1 cellular context compared by ENCODE assay signal in the genomic region with DNA sequence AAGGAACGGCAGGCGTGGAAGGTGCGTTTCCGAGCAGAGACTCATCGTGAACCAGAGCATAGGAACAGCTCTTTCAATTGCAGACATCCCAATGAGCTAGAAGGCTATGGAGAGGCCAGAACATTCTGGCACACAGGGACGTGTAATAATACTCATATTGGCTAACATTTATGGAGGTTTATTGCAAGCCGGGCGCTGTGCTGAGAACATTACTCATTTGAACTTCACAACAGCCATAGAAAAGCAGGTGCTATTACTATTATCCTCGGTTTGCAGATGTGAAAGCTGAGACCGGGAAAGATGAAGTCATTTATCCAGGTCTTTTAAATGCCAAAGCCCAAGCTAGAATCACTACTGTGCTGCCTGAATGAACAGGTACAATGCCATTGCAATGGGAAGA.
TF ChIP-seq lines count a peak whose summit lies in the region.

No MANE protein-coding gene starts in this region.

TF ChIP-seq in GM23338, 12 proteins besides CTCF, POLR2A, EP300 and RAD21 (continued from another document):
- TF ChIP-seq ZNF462 (CRISPR knock-in tag; IDR thresholded peaks at IDR 0.05), result no peak
- no peak for TF ChIP-seq ZNF114 (CRISPR knock-in tag; IDR thresholded peaks at IDR 0.05)
- TF ChIP-seq POLR2AphosphoS5 (IDR thresholded peaks at IDR 0.05; ENCODE audit: low read depth), result no peak
- TF ChIP-seq CREB1 (CRISPR knock-in tag; IDR thresholded peaks at IDR 0.05; ENCODE audit: low read depth), result no peak
- TF ChIP-seq EZH2 (IDR thresholded peaks at IDR 0.05; ENCODE audit: low read depth, unreplicated experiment), result no peak
- TF ChIP-seq, protein P1, sequence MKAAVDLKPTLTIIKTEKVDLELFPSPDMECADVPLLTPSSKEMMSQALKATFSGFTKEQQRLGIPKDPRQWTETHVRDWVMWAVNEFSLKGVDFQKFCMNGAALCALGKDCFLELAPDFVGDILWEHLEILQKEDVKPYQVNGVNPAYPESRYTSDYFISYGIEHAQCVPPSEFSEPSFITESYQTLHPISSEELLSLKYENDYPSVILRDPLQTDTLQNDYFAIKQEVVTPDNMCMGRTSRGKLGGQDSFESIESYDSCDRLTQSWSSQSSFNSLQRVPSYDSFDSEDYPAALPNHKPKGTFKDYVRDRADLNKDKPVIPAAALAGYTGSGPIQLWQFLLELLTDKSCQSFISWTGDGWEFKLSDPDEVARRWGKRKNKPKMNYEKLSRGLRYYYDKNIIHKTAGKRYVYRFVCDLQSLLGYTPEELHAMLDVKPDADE (IDR thresholded peaks at IDR 0.05), result no peak
- no peak for TF ChIP-seq ZNF331 (CRISPR knock-in tag; IDR thresholded peaks at IDR 0.05; ENCODE audit: low read depth)
- TF ChIP-seq, protein P2, sequence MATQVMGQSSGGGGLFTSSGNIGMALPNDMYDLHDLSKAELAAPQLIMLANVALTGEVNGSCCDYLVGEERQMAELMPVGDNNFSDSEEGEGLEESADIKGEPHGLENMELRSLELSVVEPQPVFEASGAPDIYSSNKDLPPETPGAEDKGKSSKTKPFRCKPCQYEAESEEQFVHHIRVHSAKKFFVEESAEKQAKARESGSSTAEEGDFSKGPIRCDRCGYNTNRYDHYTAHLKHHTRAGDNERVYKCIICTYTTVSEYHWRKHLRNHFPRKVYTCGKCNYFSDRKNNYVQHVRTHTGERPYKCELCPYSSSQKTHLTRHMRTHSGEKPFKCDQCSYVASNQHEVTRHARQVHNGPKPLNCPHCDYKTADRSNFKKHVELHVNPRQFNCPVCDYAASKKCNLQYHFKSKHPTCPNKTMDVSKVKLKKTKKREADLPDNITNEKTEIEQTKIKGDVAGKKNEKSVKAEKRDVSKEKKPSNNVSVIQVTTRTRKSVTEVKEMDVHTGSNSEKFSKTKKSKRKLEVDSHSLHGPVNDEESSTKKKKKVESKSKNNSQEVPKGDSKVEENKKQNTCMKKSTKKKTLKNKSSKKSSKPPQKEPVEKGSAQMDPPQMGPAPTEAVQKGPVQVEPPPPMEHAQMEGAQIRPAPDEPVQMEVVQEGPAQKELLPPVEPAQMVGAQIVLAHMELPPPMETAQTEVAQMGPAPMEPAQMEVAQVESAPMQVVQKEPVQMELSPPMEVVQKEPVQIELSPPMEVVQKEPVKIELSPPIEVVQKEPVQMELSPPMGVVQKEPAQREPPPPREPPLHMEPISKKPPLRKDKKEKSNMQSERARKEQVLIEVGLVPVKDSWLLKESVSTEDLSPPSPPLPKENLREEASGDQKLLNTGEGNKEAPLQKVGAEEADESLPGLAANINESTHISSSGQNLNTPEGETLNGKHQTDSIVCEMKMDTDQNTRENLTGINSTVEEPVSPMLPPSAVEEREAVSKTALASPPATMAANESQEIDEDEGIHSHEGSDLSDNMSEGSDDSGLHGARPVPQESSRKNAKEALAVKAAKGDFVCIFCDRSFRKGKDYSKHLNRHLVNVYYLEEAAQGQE (IDR thresholded peaks at IDR 0.05; ENCODE audit: unreplicated experiment), result no peak
- TF ChIP-seq NANOG (IDR thresholded peaks at IDR 0.05; ENCODE audit: borderline replicate concordance), result no peak
- no peak for TF ChIP-seq STAT1 (IDR thresholded peaks at IDR 0.05; ENCODE audit: unreplicated experiment)
